9 cellular contexts compared by ENCODE assay signal in the genomic region with DNA sequence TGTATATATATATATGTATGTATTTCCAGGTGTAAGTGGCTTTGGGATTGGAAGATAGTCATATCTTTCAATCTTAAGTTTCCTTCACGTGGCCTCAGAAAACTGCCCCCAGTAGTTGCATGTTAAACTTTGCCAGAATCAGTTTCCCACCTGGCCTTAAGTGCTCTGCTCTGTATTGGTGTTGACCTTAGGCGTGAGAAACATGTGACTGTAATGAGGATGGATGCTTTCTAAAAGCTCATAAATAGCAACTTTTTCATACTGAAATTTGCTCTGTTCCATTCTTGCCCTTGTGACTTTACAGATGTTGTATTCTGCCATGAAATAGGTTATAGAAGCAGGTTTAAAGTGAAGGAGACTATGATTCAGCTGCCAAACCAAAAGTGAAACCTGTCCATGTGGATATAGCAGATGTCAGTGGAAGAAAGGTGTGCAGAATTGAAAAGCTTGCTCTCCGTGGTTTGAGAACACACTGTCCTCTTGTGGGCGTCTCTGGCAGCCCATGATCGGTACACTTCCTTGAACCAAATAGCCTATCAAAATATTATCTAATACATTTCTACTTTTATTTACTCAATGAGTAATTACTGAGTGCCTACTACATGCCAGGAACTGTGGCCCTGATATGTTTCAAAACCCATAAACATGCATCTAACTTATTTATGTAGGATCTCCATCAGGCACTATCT. TPM values are rescaled to one million over a fixed set of nuclear protein-coding genes. Genes with fewer than 3 reads are reported as not detected.
DNase-seq lines count a peak whose midpoint lies in the region; ATAC-seq and TF ChIP-seq lines count a peak whose summit lies in the region.
"Had no signal": no experiment of that assay in that cellular context is flagged by ENCODE, and none has a peak within 500 bp of the region (broad histone marks: within the 10 kb centered on the region; RNA-seq: fewer than 3 reads in every experiment).

No MANE protein-coding gene starts in this region.

- no peak for TF ChIP-seq EP300 in ovary (IDR thresholded peaks at IDR 0.05)

- peak; percentile 23 for DNase-seq in GM13977 (ENCODE audit: low spot score)
- DNase-seq in activated T-helper 1 cell treated with anti-CD3 and anti-CD28 coated beads, Interleukin-12 subunit alpha, Interleukin-12 subunit beta, Interleukin-2, Interleukin-4 antibody, amounts not matched to agents 30 ng/mL and 10 ng/mL and 1 ng/mL, durations not matched to agents 14 hours and 24 hours and 36 hours (ENCODE audit: low spot score) = peak; percentile 11
- no peak for DNase-seq in left lung
- DNase-seq in activated effector memory CD4-positive, alpha-beta T cell treated with Interleukin-2 at 50 U/mL for 16 hours = no peak
- no peak for DNase-seq in ovary
- no peak for DNase-seq in activated T-cell treated with anti-CD3 and anti-CD28 coated beads, Interleukin-2, amount 50 U/mL, for 48 hours
- DNase-seq: cerebellar nuclear complex had no signal

- peaks cover 11% of the 10 kb centered on the region for H3K36me3 Mint-ChIP-seq in activated T-helper 1 cell treated with anti-CD3 and anti-CD28 coated beads, Interleukin-12 subunit alpha, Interleukin-12 subunit beta, Interleukin-2, Interleukin-4 antibody, amounts not matched to agents 30 ng/mL and 10 ng/mL and 1 ng/mL, durations not matched to agents 14 hours and 24 hours and 36 hours (ENCODE audit: low read depth)

- H3K27ac Mint-ChIP-seq in activated T-helper 1 cell treated with anti-CD3 and anti-CD28 coated beads, Interleukin-12 subunit alpha, Interleukin-12 subunit beta, Interleukin-2, Interleukin-4 antibody, amounts not matched to agents 30 ng/mL and 10 ng/mL and 1 ng/mL, durations not matched to agents 14 hours and 24 hours and 36 hours = peak overlapping the region; percentile 15

- H3K4me3 ChIP-seq in left lung (no peak overlapping the region), ovary (no peak overlapping the region)

- peak; percentile 35 for TF ChIP-seq CTCF in GM13977 (IDR thresholded peaks at IDR 0.05; ENCODE audit: extremely low read depth, insufficient read depth, missing control alignments)
- TF ChIP-seq CTCF in left lung (IDR thresholded peaks at IDR 0.05) = no peak
- no peak for TF ChIP-seq CTCF in ovary (IDR thresholded peaks at IDR 0.05)

- WGBS in ovary, 3 donors = 65 to 78% (median 76%) methylated on average over 5 of the region's 5 CpGs

- peaks cover 19% of the 10 kb centered on the region for H3K4me1 Mint-ChIP-seq in activated T-helper 1 cell treated with anti-CD3 and anti-CD28 coated beads, Interleukin-12 subunit alpha, Interleukin-12 subunit beta, Interleukin-2, Interleukin-4 antibody, amounts not matched to agents 30 ng/mL and 10 ng/mL and 1 ng/mL, durations not matched to agents 14 hours and 24 hours and 36 hours (ENCODE audit: low read depth)

- no peak for TF ChIP-seq POLR2A in ovary (IDR thresholded peaks at IDR 0.05)

- H3K9me3 ChIP-seq in left lung = no peaks in the 10 kb centered on the region
- H3K9me3 ChIP-seq in ovary = no peaks in the 10 kb centered on the region

- H3K9me3 Mint-ChIP-seq in activated T-helper 1 cell treated with anti-CD3 and anti-CD28 coated beads, Interleukin-12 subunit alpha, Interleukin-12 subunit beta, Interleukin-2, Interleukin-4 antibody, amounts not matched to agents 30 ng/mL and 10 ng/mL and 1 ng/mL, durations not matched to agents 14 hours and 24 hours and 36 hours = no peaks in the 10 kb centered on the region

- H3K4me3 Mint-ChIP-seq in activated T-helper 1 cell treated with anti-CD3 and anti-CD28 coated beads, Interleukin-12 subunit alpha, Interleukin-12 subunit beta, Interleukin-2, Interleukin-4 antibody, amounts not matched to agents 30 ng/mL and 10 ng/mL and 1 ng/mL, durations not matched to agents 14 hours and 24 hours and 36 hours = peak overlapping the region; percentile 16

- ATAC-seq in HG02870 (IDR thresholded peaks at IDR 0.05; ENCODE audit: unreplicated experiment) (peak; percentile 54), left lung (peak; percentile 82), HG02571 (IDR thresholded peaks at IDR 0.05; ENCODE audit: unreplicated experiment) (no peak)

- H3K27ac ChIP-seq in left lung = no peak overlapping the region
- H3K27ac ChIP-seq in ovary = no peak overlapping the region

- no peaks in the 10 kb centered on the region for H3K36me3 ChIP-seq in left lung
- H3K36me3 ChIP-seq in ovary = no peaks in the 10 kb centered on the region

- in situ Hi-C loops in GM13977 (cut with MboI; ENCODE audit: low pct_unique_long_range_greater_than_20kb, low sequenced_read_pairs, unreplicated experiment) = loop anchor here (25.0 kb wide), 1 partner anchor 180 kb away; no protein-coding TSS in a partner anchor

- H3K4me1 ChIP-seq in left lung = no peaks in the 10 kb centered on the region
- H3K4me1 ChIP-seq in ovary (ENCODE audit: insufficient read depth) = no peaks in the 10 kb centered on the region

- H3K27me3 ChIP-seq in left lung (no peaks in the 10 kb centered on the region), ovary (no peaks in the 10 kb centered on the region)

- H3K27me3 Mint-ChIP-seq in activated T-helper 1 cell treated with anti-CD3 and anti-CD28 coated beads, Interleukin-12 subunit alpha, Interleukin-12 subunit beta, Interleukin-2, Interleukin-4 antibody, amounts not matched to agents 30 ng/mL and 10 ng/mL and 1 ng/mL, durations not matched to agents 14 hours and 24 hours and 36 hours (ENCODE audit: insufficient read depth) = no peaks in the 10 kb centered on the region

- intact Hi-C loops in activated T-helper 1 cell treated with anti-CD3 and anti-CD28 coated beads, Interleukin-12 subunit alpha, Interleukin-12 subunit beta, Interleukin-2, Interleukin-4 antibody, amounts not matched to agents 30 ng/mL and 10 ng/mL and 1 ng/mL, durations not matched to agents 14 hours and 24 hours and 36 hours (cut with micrococcal nuclease) = no loop called here
- intact Hi-C loops in left lung (cut with DNase I) (no loop called here), ovary (cut with DNase I) (no loop called here)

RNA-seq across cellular contexts. Expression of a gene that starts 15.8 kb away (rescaled TPM):
- 1.6 and 2.6 TPM in 2 replicates for total RNA-seq in activated T-helper 1 cell treated with anti-CD3 and anti-CD28 coated beads, Interleukin-12 subunit alpha, Interleukin-12 subunit beta, Interleukin-2, Interleukin-4 antibody, amounts not matched to agents 30 ng/mL and 10 ng/mL and 1 ng/mL, durations not matched to agents 14 hours and 24 hours and 36 hours
- 10 to 100 TPM in 1 of 2 donors, under 1 TPM in 1; 0.73 to 10.8 TPM for total RNA-seq in left lung
- total RNA-seq in ovary = 10 to 100 TPM in 1 of 7 donors, 1 to 10 TPM in 3, under 1 TPM in 2, not detected in 1; 0.63 to 17.2 (median 2.0) TPM
- polyA plus RNA-seq in ovary = 10 to 100 TPM in 1 of 2 donors, 1 to 10 TPM in 1; 6.6 to 34.1 TPM

RNA-seq across cellular contexts. Expression of a gene that starts 42.0 kb away (rescaled TPM):
- total RNA-seq in activated T-helper 1 cell treated with anti-CD3 and anti-CD28 coated beads, Interleukin-12 subunit alpha, Interleukin-12 subunit beta, Interleukin-2, Interleukin-4 antibody, amounts not matched to agents 30 ng/mL and 10 ng/mL and 1 ng/mL, durations not matched to agents 14 hours and 24 hours and 36 hours = 90.2 and 96.4 TPM in 2 replicates
- total RNA-seq in left lung = 10 to 100 TPM in 1 of 2 donors, 1 to 10 TPM in 1; 7.3 to 11.7 TPM
- total RNA-seq in ovary = 1 to 10 TPM in 5 of 7 donors, under 1 TPM in 2; 0.48 to 3.1 (median 1.1) TPM
- polyA plus RNA-seq in ovary = 1 to 10 TPM in 1 of 2 donors, under 1 TPM in 1; 0.84 to 1.7 TPM

Comparison
In these comparisons a context has a peak if more than half of its experiments do, and no peak if none do; other contexts are left out.
1. DNase-seq: peak in GM13977 (single experiment) and activated T-helper 1 cell treated with anti-CD3 and anti-CD28 coated beads, Interleukin-12 subunit alpha, Interleukin-12 subunit beta, Interleukin-2, Interleukin-4 antibody, amounts not matched to agents 30 ng/mL and 10 ng/mL and 1 ng/mL, durations not matched to agents 14 hours and 24 hours and 36 hours (single experiment); none in left lung (0 of 2), activated effector memory CD4-positive, alpha-beta T cell treated with Interleukin-2 at 50 U/mL for 16 hours (single experiment), ovary (0 of 5) and activated T-cell treated with anti-CD3 and anti-CD28 coated beads, Interleukin-2, amount 50 U/mL, for 48 hours (0 of 2).